In the genomic region with DNA sequence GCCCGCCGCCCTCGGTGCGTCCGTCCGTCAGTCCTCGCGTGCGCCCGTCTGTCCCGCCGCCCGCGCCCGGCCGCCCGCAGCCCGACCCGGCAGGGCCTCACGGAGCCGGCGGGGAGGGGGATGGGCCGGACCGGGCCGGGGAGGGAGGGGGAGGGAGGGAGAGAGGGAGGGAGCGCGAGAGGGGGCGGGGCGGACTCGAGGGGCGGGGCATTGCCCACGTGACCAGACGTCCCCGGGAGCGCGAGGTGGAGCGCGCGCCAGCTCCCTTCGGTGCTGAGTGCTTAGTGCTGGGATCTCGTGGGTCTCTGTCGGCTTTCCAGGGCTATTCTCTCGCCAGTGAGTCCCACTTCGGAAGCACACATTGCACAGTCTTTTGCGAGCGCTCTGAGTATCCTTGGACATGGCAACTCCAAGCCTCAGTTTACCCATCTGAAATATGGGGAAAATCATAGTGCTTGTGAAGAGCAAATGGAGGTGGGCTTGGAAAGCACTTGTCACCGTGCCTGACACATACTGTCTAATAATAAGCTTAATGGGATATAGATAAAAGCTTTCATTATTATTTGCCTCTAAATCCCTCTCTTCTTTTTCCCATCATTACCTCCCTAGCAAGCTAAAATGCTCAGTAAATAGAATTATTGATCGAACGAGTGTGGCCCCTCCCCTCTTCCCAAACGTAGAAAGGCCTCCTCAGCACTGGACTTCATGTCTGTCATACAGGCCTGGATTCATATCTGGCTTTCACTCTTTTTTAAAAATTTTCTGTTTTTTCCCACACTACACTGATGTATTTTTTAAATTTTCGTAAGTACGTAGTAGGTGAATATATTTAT, we compare ENCODE assay signal across 7 cellular contexts. TPM values are rescaled to one million over a fixed set of nuclear protein-coding genes. Genes with fewer than 3 reads are reported as not detected.
A peak's percentile ranks its signal among the peaks of the same experiment; 100 is the strongest.
DNase-seq lines count a peak whose midpoint lies in the region; ATAC-seq and TF ChIP-seq lines count a peak whose summit lies in the region.

A gene (minus strand): TSS at position 122 of the 833 bp plus-strand sequence. CDS start 43,296 bp downstream, outside the sequence.

- peak within 1 kb of the TSS; percentile 83 for H3K4me3 ChIP-seq in WI38 (ENCODE audit: low read depth, low read length)
- peak within 1 kb of the TSS; percentile 84 to 100 (median 89) for H3K4me3 ChIP-seq in mammary epithelial cell (replicated peaks in 1 of 3; ENCODE audit: insufficient read depth in 1 of 3, low read depth in 2 of 3, low read length in 3 of 3)
- peak within 1 kb of the TSS; percentile 98 for H3K4me3 ChIP-seq in smooth muscle cell

- H2AFZ ChIP-seq in mammary epithelial cell (ENCODE audit: low read depth, low read length) (peak within 1 kb of the TSS; percentile 89), smooth muscle cell (ENCODE audit: low read depth) (peak within 1 kb of the TSS; percentile 71)

- CTCF ChIA-PET in mammary epithelial cell (lab: Charles Lee; ENCODE audit: low non-redundant PET) = no interaction called here

- H3K4me2 ChIP-seq in mammary epithelial cell (ENCODE audit: insufficient read depth, low read depth, low read length) = peak within 1 kb of the TSS; percentile 93
- H3K4me2 ChIP-seq in smooth muscle cell = peak within 1 kb of the TSS; percentile 96

- dilution Hi-C loops in mammary epithelial cell (cut with HindIII; ENCODE audit: low sequenced_read_pairs) = no loop called here

- intact Hi-C loops in mammary epithelial cell (cut with micrococcal nuclease) = no loop called here

- peak; percentile 60 for TF ChIP-seq POLR2A in GM18526 (IDR thresholded peaks at IDR 0.05; ENCODE audit: extremely low read depth, insufficient read length)

- H3K27ac ChIP-seq in mammary epithelial cell (ENCODE audit: insufficient read depth, low read depth, low read length) (peak within 1 kb of the TSS; percentile 76), smooth muscle cell (ENCODE audit: low read depth) (peak within 1 kb of the TSS; percentile 47)

- ATAC-seq in HG03095 (IDR thresholded peaks at IDR 0.05; ENCODE audit: unreplicated experiment) = peak; percentile 47

- H3K36me3 ChIP-seq in mammary epithelial cell (ENCODE audit: insufficient read depth, low read length) (no peaks in the 10 kb centered on the region), smooth muscle cell (ENCODE audit: low read depth) (no peaks in the 10 kb centered on the region)

- H3K9me3 ChIP-seq in mammary epithelial cell (replicated peaks; ENCODE audit: insufficient read depth, low read length) (no peaks in the 10 kb centered on the region), smooth muscle cell (replicated peaks; ENCODE audit: low read depth) (no peaks in the 10 kb centered on the region)

- H3K9ac ChIP-seq in mammary epithelial cell (ENCODE audit: insufficient read depth, low read length) = peak within 1 kb of the TSS; percentile 88
- H3K9ac ChIP-seq in smooth muscle cell (ENCODE audit: low read depth) = peak within 1 kb of the TSS; percentile 74

- peaks cover 19% of the 10 kb centered on the region for H3K4me1 ChIP-seq in mammary epithelial cell (ENCODE audit: insufficient read depth, low read length)
- H3K4me1 ChIP-seq in smooth muscle cell (ENCODE audit: low read depth) = peaks cover 8% of the 10 kb centered on the region

- H4K20me1 ChIP-seq in mammary epithelial cell (ENCODE audit: insufficient read depth, low read length) (no peaks in the 10 kb centered on the region), smooth muscle cell (ENCODE audit: low read depth) (peaks cover 38% of the 10 kb centered on the region)

- DNase-seq in NCI-H2171 treated with DMSO at 0.1 percent for 48 hours (lab: John Stamatoyannopoulos, UW) = peak; percentile 80
- DNase-seq in mammary epithelial cell = peak; percentile 63
- peak; percentile 75 for DNase-seq in iPS-NIHi7 (ENCODE audit: extremely low spot score)
- DNase-seq in smooth muscle cell (lab: John Stamatoyannopoulos, UW; ENCODE audit: unreplicated experiment) = peak; percentile 51

- in situ Hi-C loops in mammary epithelial cell (cut with MboI; ENCODE audit: low sequenced_read_pairs in 2 of 2) = loop anchor here in 1 of 2 donors (25.0 kb wide), 1 partner anchor 437 kb away; no protein-coding TSS in a partner anchor

- H3K27me3 ChIP-seq in mammary epithelial cell (ENCODE audit: insufficient read depth, low read length) = no peaks in the 10 kb centered on the region
- H3K27me3 ChIP-seq in smooth muscle cell (ENCODE audit: low read depth) = no peaks in the 10 kb centered on the region

- H3K79me2 ChIP-seq in mammary epithelial cell (ENCODE audit: insufficient read depth, low read length) (peaks cover 47% of the 10 kb centered on the region), smooth muscle cell (ENCODE audit: low read depth) (peaks cover 43% of the 10 kb centered on the region)

- H3F3A ChIP-seq in smooth muscle cell (ENCODE audit: low read depth) = no peaks in the 10 kb centered on the region

- BruUV-seq in mammary epithelial cell (replicated peaks; lab: Mats Ljungman, UMichigan) = TSS peak; percentile 30

- TF ChIP-seq CTCF in WI38 (IDR thresholded peaks at IDR 0.05; ENCODE audit: low read depth, low read length) (no peak), mammary epithelial cell (conservative IDR thresholded peaks at IDR 0.05 in 1 of 2, IDR thresholded peaks at IDR 0.05 in 1 of 2; ENCODE audit: extremely low read depth in 1 of 2, insufficient read depth in 1 of 2, low read depth in 1 of 2, low read length in 2 of 2) (no peak), smooth muscle cell (IDR thresholded peaks at IDR 0.05; ENCODE audit: borderline replicate concordance, insufficient read depth, poor library complexity, severe bottlenecking) (no peak)

- 27% methylated on average over 11 of the region's 52 CpGs for WGBS in mammary epithelial cell (ENCODE audit: low coverage, missing lambda C conversion rate)
- 35% methylated on average over 14 of the region's 52 CpGs for WGBS in smooth muscle cell (ENCODE audit: low lambda C conversion rate)

RNA-seq across cellular contexts. Expression of the gene that starts here (rescaled TPM):
- total RNA-seq in mammary epithelial cell (10 to 100 TPM; 12.7 to 24.5 TPM), smooth muscle cell (12.4 and 15.6 TPM in 2 replicates)
- polyA plus RNA-seq in mammary epithelial cell (12.0 TPM), smooth muscle cell (19.0 and 26.7 TPM in 2 replicates)
- 19.7 TPM for polyA minus RNA-seq in mammary epithelial cell

Comparison
In these comparisons a context has a peak if more than half of its experiments do, and no peak if none do; other contexts are left out.
1. Peak in every context shown above with its lines: DNase-seq, ATAC-seq, H3K4me3 ChIP-seq and H3K27ac ChIP-seq.